23 cellular contexts compared by ENCODE assay signal in genomic region chr12:101954681-101955080, GRCh38.
DNase-seq lines count a peak whose midpoint lies in the region; ATAC-seq and TF ChIP-seq lines count a peak whose summit lies in the region.
"Had no signal": no experiment of that assay in that cellular context is flagged by ENCODE, and none has a peak within 500 bp of the region (broad histone marks: within the 10 kb centered on the region; RNA-seq: fewer than 3 reads in every experiment).

No MANE protein-coding gene starts in this region.

- H3K79me2 ChIP-seq in trophoblast cell (ENCODE audit: control insufficient read depth, insufficient read depth, low read length, poor library complexity), result no peaks in the 10 kb centered on the region

- ATAC-seq in stimulated activated naive CD8-positive, alpha-beta T cell treated with anti-CD3 and anti-CD28 coated beads, Interleukin-15, Interleukin-2, amounts not matched to agents 100 U/mL and 50 U/mL, for 24 hours, result no peak
- ATAC-seq: A549, GM12878, GM23338, HCT116 had no signal

- H2BK5ac ChIP-seq in trophoblast cell (ENCODE audit: low read depth, low read length, poor library complexity), result no peak overlapping the region

- H3K9ac ChIP-seq in trophoblast cell (ENCODE audit: low read length), result no peak overlapping the region
- H3K9ac ChIP-seq: BLaER1 treated with 17β-estradiol and CSF1 and Interleukin-3, amounts not matched to agents 10 nM and 100 nM had no signal

- H3K23ac ChIP-seq in trophoblast cell (ENCODE audit: low read length), result no peak overlapping the region

- peak in 1 of 2 experiments; percentile 31 for DNase-seq in Caco-2
- peak; percentile 83 for DNase-seq in islet precursor cell
- DNase-seq in trophoblast cell, result peak; percentile 35 to 70
- DNase-seq in nucleus accumbens (lab: John Stamatoyannopoulos, UW), result no peak
- no peak for DNase-seq in stimulated activated naive CD8-positive, alpha-beta T cell treated with anti-CD3 and anti-CD28 coated beads, Interleukin-15, Interleukin-2, amounts not matched to agents 100 U/mL and 50 U/mL, for 24 hours
- no peak for DNase-seq in caudate nucleus (lab: John Stamatoyannopoulos, UW)
- DNase-seq: 8988T; ACHN; AML-193; BE2C; Calu3; CD4-positive, alpha-beta T cell; CD8-positive, alpha-beta memory T cell; DMS53; DMS79 treated with DMSO at 0.1 percent for 48 hours; H9 had no signal

- no peak overlapping the region for H2BK120ac ChIP-seq in trophoblast cell (ENCODE audit: insufficient read depth, low read length, poor library complexity)

- H3K4me2 ChIP-seq in trophoblast cell (ENCODE audit: low read length), result no peak overlapping the region
- H3K4me2 ChIP-seq: A549; BLaER1 treated with 17β-estradiol and CSF1 and Interleukin-3, amounts not matched to agents 10 nM and 100 nM; GM23338 had no signal

- BruUV-seq in Caco-2 (replicated peaks; lab: Mats Ljungman, UMichigan), result no TSS peak

- H3K14ac ChIP-seq in trophoblast cell (ENCODE audit: low read length), result no peak overlapping the region

- peak overlapping the region; percentile 10; the same call in 1 of the 2 replicates for H3K27ac ChIP-seq in VCaP
- H3K27ac ChIP-seq in trophoblast cell (ENCODE audit: low read depth, low read length), result no peak overlapping the region
- no peak overlapping the region for H3K27ac ChIP-seq in caudate nucleus (ENCODE audit: low read depth, low read length)
- H3K27ac ChIP-seq: A549; BLaER1 treated with 17β-estradiol and CSF1 and Interleukin-3, amounts not matched to agents 10 nM and 100 nM had no signal

- no peak overlapping the region for H4K12ac ChIP-seq in trophoblast cell (ENCODE audit: low read depth, low read length)

- H3K4me1 Mint-ChIP-seq in Caco-2 (ENCODE audit: low read depth, unreplicated experiment), result peaks cover 10% of the 10 kb centered on the region
- H3K4me1 Mint-ChIP-seq: CD14-positive monocyte; CD8-positive, alpha-beta memory T cell; GM23338; H9 had no signal

- CTCF ChIA-PET in Caco-2 (lab: Charles Lee), result no interaction called here

- H2AFZ ChIP-seq in trophoblast cell (ENCODE audit: insufficient read depth, low read length, poor library complexity), result no peak overlapping the region
- H2AFZ ChIP-seq: GM23338 had no signal

- H3K4me3 ChIP-seq in Caco-2 (ENCODE audit: low read depth, low read length) (no peak overlapping the region), trophoblast cell (ENCODE audit: low read depth, low read length) (no peak overlapping the region)
- H3K4me3 ChIP-seq: A549; BLaER1 treated with 17β-estradiol and CSF1 and Interleukin-3, amounts not matched to agents 10 nM and 100 nM; GM12878; GM23338 had no signal

- H2BK12ac ChIP-seq in trophoblast cell (ENCODE audit: low read length), result no peak overlapping the region

- H3K27ac Mint-ChIP-seq in Caco-2 (ENCODE audit: unreplicated experiment), result peak overlapping the region; percentile 71
- H3K27ac Mint-ChIP-seq: CD14-positive monocyte; CD4-positive, alpha-beta T cell; CD8-positive, alpha-beta memory T cell; GM23338; H9 had no signal

- intact Hi-C loops in Caco-2 (cut with micrococcal nuclease; ENCODE audit: unreplicated experiment), result no loop called here

- H3K4me3 Mint-ChIP-seq in Caco-2 (ENCODE audit: unreplicated experiment), result no peak overlapping the region
- H3K4me3 Mint-ChIP-seq: CD14-positive monocyte; CD4-positive, alpha-beta T cell; CD8-positive, alpha-beta memory T cell; GM23338; H9 had no signal

- no peak overlapping the region for H4K8ac ChIP-seq in trophoblast cell (ENCODE audit: low read depth, low read length)

- peaks cover 21% of the 10 kb centered on the region for H3K9me3 Mint-ChIP-seq in Caco-2 (ENCODE audit: unreplicated experiment)

- no peak overlapping the region for H4K91ac ChIP-seq in trophoblast cell (ENCODE audit: low read depth, low read length)

- no CpG with 5 or more reads among the region's 1 CpG for WGBS in trophoblast cell (ENCODE audit: extremely low coverage, insufficient coverage, insufficient read length)

- no peaks in the 10 kb centered on the region for H3K9me3 ChIP-seq in Caco-2
- H3K9me3 ChIP-seq in trophoblast cell (ENCODE audit: insufficient read depth, low read depth, low read length), result peaks cover 1% of the 10 kb centered on the region
- H3K9me3 ChIP-seq: BE2C had no signal

- no peaks in the 10 kb centered on the region for H3K4me1 ChIP-seq in Caco-2
- peaks cover 7 to 9% of the 10 kb centered on the region in 2 experiments for H3K4me1 ChIP-seq in trophoblast cell (ENCODE audit: control insufficient read depth in 1 of 2, insufficient read depth in 2 of 2, low read length in 2 of 2)
- H3K4me1 ChIP-seq: A549; BE2C; BLaER1 treated with 17β-estradiol and CSF1 and Interleukin-3, amounts not matched to agents 10 nM and 100 nM had no signal

- no peaks in the 10 kb centered on the region for H3K36me3 ChIP-seq in Caco-2 (ENCODE audit: control insufficient read depth, insufficient read depth, low read length)
- H3K36me3 ChIP-seq in trophoblast cell (ENCODE audit: control insufficient read depth in 1 of 2, insufficient read depth in 2 of 2, low read length in 2 of 2), result no peaks in the 10 kb centered on the region
- H3K36me3 ChIP-seq: BE2C; BLaER1 treated with 17β-estradiol and CSF1 and Interleukin-3, amounts not matched to agents 10 nM and 100 nM had no signal

- no peak overlapping the region for H3K4ac ChIP-seq in trophoblast cell (ENCODE audit: low read depth, low read length)

- H3K36me3 Mint-ChIP-seq in Caco-2 (ENCODE audit: insufficient read depth, unreplicated experiment), result no peaks in the 10 kb centered on the region
- H3K36me3 Mint-ChIP-seq: CD14-positive monocyte had no signal

- POLR2A ChIA-PET in Caco-2 (lab: Charles Lee), result no interaction called here

- no peak overlapping the region for H3K18ac ChIP-seq in trophoblast cell (ENCODE audit: low read length)

- no peak overlapping the region for H2AK5ac ChIP-seq in trophoblast cell (ENCODE audit: low read length)

- H3K27me3 Mint-ChIP-seq in Caco-2 (ENCODE audit: insufficient read depth, unreplicated experiment), result no peaks in the 10 kb centered on the region

- H3K79me1 ChIP-seq in trophoblast cell (ENCODE audit: low read length), result no peaks in the 10 kb centered on the region

- H3K27me3 ChIP-seq in Caco-2 (replicated peaks; ENCODE audit: control insufficient read depth, insufficient read depth, low read length) (no peaks in the 10 kb centered on the region; the same call in 1 of the 2 replicates), trophoblast cell (ENCODE audit: insufficient read depth, low read length) (no peaks in the 10 kb centered on the region)
- H3K27me3 ChIP-seq: BE2C; BLaER1 treated with 17β-estradiol and CSF1 and Interleukin-3, amounts not matched to agents 10 nM and 100 nM had no signal

- TF ChIP-seq CTCF in Caco-2 (IDR thresholded peaks at IDR 0.05; ENCODE audit: insufficient read depth in 1 of 2, low read depth in 1 of 2, low read length in 1 of 2, severe bottlenecking in 1 of 2, unreplicated experiment in 1 of 2) (no peak), VCaP (conservative IDR thresholded peaks at IDR 0.05) (no peak)

Comparison
In these comparisons a context has a peak if more than half of its experiments do, and no peak if none do; other contexts are left out.
1. DNase-seq: peak in islet precursor cell (single experiment) and trophoblast cell (2 of 2); none in nucleus accumbens (0 of 56), stimulated activated naive CD8-positive, alpha-beta T cell treated with anti-CD3 and anti-CD28 coated beads, Interleukin-15, Interleukin-2, amounts not matched to agents 100 U/mL and 50 U/mL, for 24 hours (single experiment) and caudate nucleus (0 of 61).